ENCODE assay signal across 2 cellular contexts in genomic region chr10:79308969-79309665, GRCh38.
A peak's percentile ranks its signal among the peaks of the same experiment; 100 is the strongest.
TF ChIP-seq lines count a peak whose summit lies in the region.

No MANE protein-coding gene starts in this region.

TF ChIP-seq in GM12878, 131 proteins besides CTCF, POLR2A, EP300 and RAD21:
- no peak for TF ChIP-seq SMAD5 (IDR thresholded peaks at IDR 0.05; ENCODE audit: low read depth)
- no peak for TF ChIP-seq ZNF24 (IDR thresholded peaks at IDR 0.05)
- no peak for TF ChIP-seq IRF4 (IDR thresholded peaks at IDR 0.05; ENCODE audit: low read depth, low read length)
- no peak for TF ChIP-seq USF2 (IDR thresholded peaks at IDR 0.05; ENCODE audit: borderline replicate concordance, low read depth, low read length)
- TF ChIP-seq KDM1A (IDR thresholded peaks at IDR 0.05; ENCODE audit: borderline replicate concordance): no peak
- TF ChIP-seq CBX3 (IDR thresholded peaks at IDR 0.05; ENCODE audit: borderline replicate concordance, low read depth): no peak
- TF ChIP-seq STAT3 (IDR thresholded peaks at IDR 0.05; ENCODE audit: low read depth, low read length): no peak
- no peak for TF ChIP-seq NKRF (conservative IDR thresholded peaks at IDR 0.05)
- TF ChIP-seq TBL1XR1 (IDR thresholded peaks at IDR 0.05; ENCODE audit: low read depth, low read length): no peak
- TF ChIP-seq, protein P1, sequence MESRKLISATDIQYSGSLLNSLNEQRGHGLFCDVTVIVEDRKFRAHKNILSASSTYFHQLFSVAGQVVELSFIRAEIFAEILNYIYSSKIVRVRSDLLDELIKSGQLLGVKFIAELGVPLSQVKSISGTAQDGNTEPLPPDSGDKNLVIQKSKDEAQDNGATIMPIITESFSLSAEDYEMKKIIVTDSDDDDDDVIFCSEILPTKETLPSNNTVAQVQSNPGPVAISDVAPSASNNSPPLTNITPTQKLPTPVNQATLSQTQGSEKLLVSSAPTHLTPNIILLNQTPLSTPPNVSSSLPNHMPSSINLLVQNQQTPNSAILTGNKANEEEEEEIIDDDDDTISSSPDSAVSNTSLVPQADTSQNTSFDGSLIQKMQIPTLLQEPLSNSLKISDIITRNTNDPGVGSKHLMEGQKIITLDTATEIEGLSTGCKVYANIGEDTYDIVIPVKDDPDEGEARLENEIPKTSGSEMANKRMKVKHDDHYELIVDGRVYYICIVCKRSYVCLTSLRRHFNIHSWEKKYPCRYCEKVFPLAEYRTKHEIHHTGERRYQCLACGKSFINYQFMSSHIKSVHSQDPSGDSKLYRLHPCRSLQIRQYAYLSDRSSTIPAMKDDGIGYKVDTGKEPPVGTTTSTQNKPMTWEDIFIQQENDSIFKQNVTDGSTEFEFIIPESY (IDR thresholded peaks at IDR 0.05): no peak
- TF ChIP-seq FOS (IDR thresholded peaks at IDR 0.05; ENCODE audit: borderline replicate concordance, extremely low read depth, insufficient read length): no peak
- TF ChIP-seq SREBF2 (IDR thresholded peaks at IDR 0.05; ENCODE audit: low read length): no peak
- TF ChIP-seq EZH2 (IDR thresholded peaks at IDR 0.05; ENCODE audit: borderline replicate concordance, control insufficient read depth, low read depth, low read length): no peak
- no peak for TF ChIP-seq NFYA (IDR thresholded peaks at IDR 0.05; ENCODE audit: borderline replicate concordance, low read depth, low read length)
- TF ChIP-seq KAT2A (conservative IDR thresholded peaks at IDR 0.05; ENCODE audit: control insufficient read depth, low read depth, low read length): no peak
- no peak for TF ChIP-seq POU2F2 (IDR thresholded peaks at IDR 0.05; ENCODE audit: borderline replicate concordance, low read depth, low read length)
- no peak for TF ChIP-seq ZNF217 (IDR thresholded peaks at IDR 0.05)
- TF ChIP-seq SP1 (IDR thresholded peaks at IDR 0.05; ENCODE audit: low read depth, low read length): no peak
- TF ChIP-seq RUNX3 (IDR thresholded peaks at IDR 0.05; ENCODE audit: low read length): no peak

TF ChIP-seq in HepG2, 621 proteins besides CTCF, POLR2A, EP300 and RAD21:
- TF ChIP-seq AHR (CRISPR knock-in tag; IDR thresholded peaks at IDR 0.05) (no peak), AGO2 (optimal IDR thresholded peaks at IDR 0.05; ENCODE audit: low read depth, low read length) (peak; percentile 53), ZMAT5 (CRISPR knock-in tag; IDR thresholded peaks at IDR 0.05; ENCODE audit: borderline replicate concordance, low read depth) (no peak), DZIP1 (CRISPR knock-in tag; IDR thresholded peaks at IDR 0.05) (no peak)
- TF ChIP-seq, protein P2, sequence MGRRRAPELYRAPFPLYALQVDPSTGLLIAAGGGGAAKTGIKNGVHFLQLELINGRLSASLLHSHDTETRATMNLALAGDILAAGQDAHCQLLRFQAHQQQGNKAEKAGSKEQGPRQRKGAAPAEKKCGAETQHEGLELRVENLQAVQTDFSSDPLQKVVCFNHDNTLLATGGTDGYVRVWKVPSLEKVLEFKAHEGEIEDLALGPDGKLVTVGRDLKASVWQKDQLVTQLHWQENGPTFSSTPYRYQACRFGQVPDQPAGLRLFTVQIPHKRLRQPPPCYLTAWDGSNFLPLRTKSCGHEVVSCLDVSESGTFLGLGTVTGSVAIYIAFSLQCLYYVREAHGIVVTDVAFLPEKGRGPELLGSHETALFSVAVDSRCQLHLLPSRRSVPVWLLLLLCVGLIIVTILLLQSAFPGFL (CRISPR knock-in tag; IDR thresholded peaks at IDR 0.05): no peak
